22 cellular contexts compared by ENCODE assay signal in genomic region chr16:84964729-84965128, GRCh38. TPM values are rescaled to one million over a fixed set of nuclear protein-coding genes. Genes with fewer than 3 reads are reported as not detected.
A peak's percentile ranks its signal among the peaks of the same experiment; 100 is the strongest.
DNase-seq lines count a peak whose midpoint lies in the region; ATAC-seq and TF ChIP-seq lines count a peak whose summit lies in the region.
"Had no signal": no experiment of that assay in that cellular context is flagged by ENCODE, and none has a peak within 500 bp of the region (broad histone marks: within the 10 kb centered on the region; RNA-seq: fewer than 3 reads in every experiment).

No MANE protein-coding gene starts in this region.

- H3K18ac ChIP-seq in mesenchymal stem cell (ENCODE audit: low read depth in 1 of 2, low read length in 2 of 2) = no peak overlapping the region
- H3K18ac ChIP-seq in trophoblast cell (ENCODE audit: low read length) = no peak overlapping the region

- peak; percentile 48 for DNase-seq in natural killer cell treated with Interleukin-12 subunit alpha and Interleukin-12 subunit beta and Interleukin-15 and Interleukin-18, amount 100 ng/mL, for 72 hours (ENCODE audit: low spot score)
- DNase-seq in natural killer cell (no peak), epithelial cell of esophagus (ENCODE audit: low read depth) (peak; percentile 49), mesenchymal stem cell (no peak), trophoblast cell (no peak), vagina (ENCODE audit: extremely low spot score in 2 of 2) (no peak), GM03348 (ENCODE audit: low spot score) (no peak), left lobe of liver (ENCODE audit: low spot score) (no peak)
- DNase-seq: BE2C; CD4-positive, alpha-beta T cell; CD8-positive, alpha-beta memory T cell; DMS 273 treated with DMSO at 0.1 percent for 48 hours; DMS79; EL; GDM1; GM23248; H9; HFFc6 had no signal

- H3K4me3 Mint-ChIP-seq in natural killer cell treated with Interleukin-12 subunit alpha and Interleukin-12 subunit beta and Interleukin-15 and Interleukin-18, amount 100 ng/mL, for 72 hours = no peak overlapping the region
- H3K4me3 Mint-ChIP-seq in natural killer cell = no peak overlapping the region
- H3K4me3 Mint-ChIP-seq: CD4-positive, alpha-beta T cell; CD8-positive, alpha-beta memory T cell; HFFc6 had no signal

- H3K36me3 Mint-ChIP-seq in natural killer cell treated with Interleukin-12 subunit alpha and Interleukin-12 subunit beta and Interleukin-15 and Interleukin-18, amount 100 ng/mL, for 72 hours = peaks cover 7% of the 10 kb centered on the region
- H3K36me3 Mint-ChIP-seq in natural killer cell = no peaks in the 10 kb centered on the region
- H3K36me3 Mint-ChIP-seq: CD14-positive monocyte; CD8-positive, alpha-beta memory T cell had no signal

- H3K4me1 Mint-ChIP-seq in natural killer cell treated with Interleukin-12 subunit alpha and Interleukin-12 subunit beta and Interleukin-15 and Interleukin-18, amount 100 ng/mL, for 72 hours (ENCODE audit: low read depth in 2 of 2) = peaks cover 0 to 5% of the 10 kb centered on the region in 2 donors
- no peaks in the 10 kb centered on the region for H3K4me1 Mint-ChIP-seq in natural killer cell
- H3K4me1 Mint-ChIP-seq: CD8-positive, alpha-beta memory T cell had no signal

- ATAC-seq in natural killer cell treated with Interleukin-12 subunit alpha and Interleukin-12 subunit beta and Interleukin-15 and Interleukin-18, amount 100 ng/mL, for 72 hours = no peak
- no peak for ATAC-seq in natural killer cell
- no peak for ATAC-seq in left lobe of liver
- ATAC-seq: HCT116 had no signal

- H2AFZ ChIP-seq in mesenchymal stem cell (ENCODE audit: low read depth, low read length) (no peak overlapping the region), trophoblast cell (ENCODE audit: insufficient read depth, low read length, poor library complexity) (no peak overlapping the region)
- H2AFZ ChIP-seq: GM23248 had no signal

- no peak for TF ChIP-seq POLR2A in vagina (IDR thresholded peaks at IDR 0.05)

- no peaks in the 10 kb centered on the region for H3K4me1 ChIP-seq in mesenchymal stem cell (ENCODE audit: control insufficient read depth, insufficient read depth, low read depth, low read length)
- peaks cover 21 to 33% of the 10 kb centered on the region in 2 experiments for H3K4me1 ChIP-seq in trophoblast cell (ENCODE audit: control insufficient read depth in 1 of 2, insufficient read depth in 2 of 2, low read length in 2 of 2)
- no peaks in the 10 kb centered on the region for H3K4me1 ChIP-seq in vagina

- 94% methylated on average over 14 of the region's 14 CpGs for WGBS in mesenchymal stem cell
- WGBS in trophoblast cell (ENCODE audit: extremely low coverage, insufficient coverage, insufficient read length) = no CpG with 5 or more reads among the region's 14 CpGs

- intact Hi-C loops in natural killer cell (cut with micrococcal nuclease) (no loop called here), vagina (cut with DNase I) (loop anchor here (5.0 kb wide), 1 partner anchor 212 kb away; no protein-coding TSS in a partner anchor)

- H4K91ac ChIP-seq in mesenchymal stem cell (ENCODE audit: low read length) (peak overlapping the region; percentile 43), trophoblast cell (ENCODE audit: low read depth, low read length) (peak overlapping the region; percentile 73)

- H3K79me2 ChIP-seq in trophoblast cell (ENCODE audit: control insufficient read depth, insufficient read depth, low read length, poor library complexity) = peaks cover 5% of the 10 kb centered on the region

- no peak overlapping the region for H2BK15ac ChIP-seq in mesenchymal stem cell (ENCODE audit: low read depth, poor library complexity, severe bottlenecking)

- peaks cover 7% of the 10 kb centered on the region for H3K9me3 Mint-ChIP-seq in natural killer cell treated with Interleukin-12 subunit alpha and Interleukin-12 subunit beta and Interleukin-15 and Interleukin-18, amount 100 ng/mL, for 72 hours
- H3K9me3 Mint-ChIP-seq in natural killer cell = no peaks in the 10 kb centered on the region
- H3K9me3 Mint-ChIP-seq: CD4-positive, alpha-beta T cell; CD8-positive, alpha-beta memory T cell had no signal

- H3K79me1 ChIP-seq in mesenchymal stem cell (replicated peaks; ENCODE audit: low read length, poor library complexity, severe bottlenecking) (no peaks in the 10 kb centered on the region), trophoblast cell (ENCODE audit: low read length) (peaks cover 42% of the 10 kb centered on the region)

- H4K8ac ChIP-seq in mesenchymal stem cell (ENCODE audit: low read length) = no peak overlapping the region
- no peak overlapping the region for H4K8ac ChIP-seq in trophoblast cell (ENCODE audit: low read depth, low read length)

- H3K23ac ChIP-seq in mesenchymal stem cell (ENCODE audit: low read length in 2 of 2) = no peak overlapping the region
- H3K23ac ChIP-seq in trophoblast cell (ENCODE audit: low read length) = no peak overlapping the region

- no peak overlapping the region for H2BK120ac ChIP-seq in mesenchymal stem cell (ENCODE audit: low read depth, low read length)
- H2BK120ac ChIP-seq in trophoblast cell (ENCODE audit: insufficient read depth, low read length, poor library complexity) = peak overlapping the region; percentile 47

- no peak overlapping the region for H4K12ac ChIP-seq in trophoblast cell (ENCODE audit: low read depth, low read length)

- no peak overlapping the region for H3K4me3 ChIP-seq in epithelial cell of esophagus (ENCODE audit: low read length)
- H3K4me3 ChIP-seq in mesenchymal stem cell (ENCODE audit: insufficient read depth in 1 of 2, low read depth in 1 of 2, low read length in 2 of 2) = no peak overlapping the region
- no peak overlapping the region for H3K4me3 ChIP-seq in trophoblast cell (ENCODE audit: low read depth, low read length)
- no peak overlapping the region for H3K4me3 ChIP-seq in vagina
- H3K4me3 ChIP-seq: BLaER1 treated with 17β-estradiol and CSF1 and Interleukin-3, amounts not matched to agents 10 nM and 100 nM; GM23248 had no signal

- no peak overlapping the region for H3K4ac ChIP-seq in mesenchymal stem cell (ENCODE audit: low read depth in 1 of 2, low read length in 2 of 2)
- H3K4ac ChIP-seq in trophoblast cell (ENCODE audit: low read depth, low read length) = no peak overlapping the region

- no peak overlapping the region for H3K27ac ChIP-seq in mesenchymal stem cell (ENCODE audit: low read length, poor library complexity, severe bottlenecking)
- H3K27ac ChIP-seq in trophoblast cell (ENCODE audit: low read depth, low read length) = no peak overlapping the region
- H3K27ac ChIP-seq in vagina = no peak overlapping the region
- H3K27ac ChIP-seq: 22Rv1; BLaER1 treated with 17β-estradiol and CSF1 and Interleukin-3, amounts not matched to agents 10 nM and 100 nM; GM23248 had no signal

- TF ChIP-seq CTCF in natural killer cell (IDR thresholded peaks at IDR 0.05) (no peak), epithelial cell of esophagus (IDR thresholded peaks at IDR 0.05; ENCODE audit: insufficient read depth, low read depth, low read length, missing control alignments) (no peak), vagina (IDR thresholded peaks at IDR 0.05) (no peak)

- H2AK5ac ChIP-seq in mesenchymal stem cell (ENCODE audit: low read length, severe bottlenecking) = no peak overlapping the region
- peak overlapping the region; percentile 73 for H2AK5ac ChIP-seq in trophoblast cell (ENCODE audit: low read length)

- no peaks in the 10 kb centered on the region for H3K36me3 ChIP-seq in mesenchymal stem cell (ENCODE audit: control insufficient read depth in 1 of 2, insufficient read depth in 2 of 2, low read depth in 1 of 2, low read length in 2 of 2)
- no peaks in the 10 kb centered on the region for H3K36me3 ChIP-seq in trophoblast cell (ENCODE audit: control insufficient read depth in 1 of 2, insufficient read depth in 2 of 2, low read length in 2 of 2)
- no peaks in the 10 kb centered on the region for H3K36me3 ChIP-seq in vagina
- H3K36me3 ChIP-seq: BE2C; BLaER1 treated with 17β-estradiol and CSF1 and Interleukin-3, amounts not matched to agents 10 nM and 100 nM had no signal

- H2BK5ac ChIP-seq in mesenchymal stem cell (ENCODE audit: low read depth, low read length, poor library complexity, severe bottlenecking) (no peak overlapping the region), trophoblast cell (ENCODE audit: low read depth, low read length, poor library complexity) (peak overlapping the region; percentile 17)

- H3K9me3 ChIP-seq in mesenchymal stem cell (ENCODE audit: control insufficient read depth, low read length) (no peaks in the 10 kb centered on the region), trophoblast cell (ENCODE audit: insufficient read depth, low read depth, low read length) (peaks cover 6% of the 10 kb centered on the region), vagina (no peaks in the 10 kb centered on the region)
- H3K9me3 ChIP-seq: BE2C; BLaER1 treated with 17β-estradiol and CSF1 and Interleukin-3, amounts not matched to agents 10 nM and 100 nM had no signal

- no peak overlapping the region for H3K27ac Mint-ChIP-seq in natural killer cell treated with Interleukin-12 subunit alpha and Interleukin-12 subunit beta and Interleukin-15 and Interleukin-18, amount 100 ng/mL, for 72 hours
- H3K27ac Mint-ChIP-seq in natural killer cell = no peak overlapping the region
- H3K27ac Mint-ChIP-seq: CD14-positive monocyte; CD4-positive, alpha-beta T cell; CD8-positive, alpha-beta memory T cell; H9; HFFc6 had no signal

- peaks cover 4 to 48% of the 10 kb centered on the region in 2 experiments for H3K27me3 ChIP-seq in mesenchymal stem cell (ENCODE audit: control insufficient read depth in 1 of 2, insufficient read depth in 1 of 2, low read length in 2 of 2)
- H3K27me3 ChIP-seq in trophoblast cell (ENCODE audit: insufficient read depth, low read length) = no peaks in the 10 kb centered on the region
- H3K27me3 ChIP-seq in vagina = no peaks in the 10 kb centered on the region
- H3K27me3 ChIP-seq: BE2C had no signal

- H3K27me3 Mint-ChIP-seq in natural killer cell treated with Interleukin-12 subunit alpha and Interleukin-12 subunit beta and Interleukin-15 and Interleukin-18, amount 100 ng/mL, for 72 hours = peaks cover 0 to under 1% of the 10 kb centered on the region in 2 donors
- peaks cover 0 to 9% of the 10 kb centered on the region in 2 donors for H3K27me3 Mint-ChIP-seq in natural killer cell (ENCODE audit: low read depth in 2 of 2)

- H3K9ac ChIP-seq in mesenchymal stem cell (ENCODE audit: low read length) = no peak overlapping the region
- no peak overlapping the region for H3K9ac ChIP-seq in trophoblast cell (ENCODE audit: low read length)
- H3K9ac ChIP-seq: BLaER1 treated with 17β-estradiol and CSF1 and Interleukin-3, amounts not matched to agents 10 nM and 100 nM; GM23248 had no signal

- H3K14ac ChIP-seq in mesenchymal stem cell (ENCODE audit: low read length in 2 of 2) (no peak overlapping the region), trophoblast cell (ENCODE audit: low read length) (peak overlapping the region; percentile 65)

- no peak overlapping the region for H3K4me2 ChIP-seq in mesenchymal stem cell (ENCODE audit: low read length, poor library complexity, severe bottlenecking)
- no peak overlapping the region for H3K4me2 ChIP-seq in trophoblast cell (ENCODE audit: low read length)
- H3K4me2 ChIP-seq: BLaER1 treated with 17β-estradiol and CSF1 and Interleukin-3, amounts not matched to agents 10 nM and 100 nM had no signal

- no peak overlapping the region for H2BK12ac ChIP-seq in mesenchymal stem cell (ENCODE audit: low read length in 2 of 2)
- peak overlapping the region; percentile 82 for H2BK12ac ChIP-seq in trophoblast cell (ENCODE audit: low read length)

RNA-seq across cellular contexts. Expression of gene ZDHHC7, which starts 46.6 kb away (rescaled TPM):
- total RNA-seq in natural killer cell treated with Interleukin-12 subunit alpha and Interleukin-12 subunit beta and Interleukin-15 and Interleukin-18, amount 100 ng/mL, for 72 hours = 10 to 100 TPM; 28.5 to 43.9 TPM
- total RNA-seq in natural killer cell (10 to 100 TPM; 37.9 to 64.9 (median 45.2) TPM), vagina (37.3 TPM), left lobe of liver (14.5 TPM)
- polyA plus RNA-seq in mesenchymal stem cell (2013, experiment 1 of 2) = 64.9 TPM
- 65.2 TPM for polyA plus RNA-seq in mesenchymal stem cell (2013, experiment 2 of 2)
- 46.3 and 46.6 TPM in 2 replicates for polyA plus RNA-seq in trophoblast cell (2013)

Comparison
In these comparisons a context has a peak if more than half of its experiments do, and no peak if none do; other contexts are left out.
1. DNase-seq: peak in natural killer cell treated with Interleukin-12 subunit alpha and Interleukin-12 subunit beta and Interleukin-15 and Interleukin-18, amount 100 ng/mL, for 72 hours (single experiment) and epithelial cell of esophagus (single experiment); none in natural killer cell (single experiment), mesenchymal stem cell (single experiment), trophoblast cell (0 of 2), vagina (0 of 2), GM03348 (single experiment) and left lobe of liver (single experiment).